Comparison of ENCODE assay signal across 1 cellular context in the genomic region with DNA sequence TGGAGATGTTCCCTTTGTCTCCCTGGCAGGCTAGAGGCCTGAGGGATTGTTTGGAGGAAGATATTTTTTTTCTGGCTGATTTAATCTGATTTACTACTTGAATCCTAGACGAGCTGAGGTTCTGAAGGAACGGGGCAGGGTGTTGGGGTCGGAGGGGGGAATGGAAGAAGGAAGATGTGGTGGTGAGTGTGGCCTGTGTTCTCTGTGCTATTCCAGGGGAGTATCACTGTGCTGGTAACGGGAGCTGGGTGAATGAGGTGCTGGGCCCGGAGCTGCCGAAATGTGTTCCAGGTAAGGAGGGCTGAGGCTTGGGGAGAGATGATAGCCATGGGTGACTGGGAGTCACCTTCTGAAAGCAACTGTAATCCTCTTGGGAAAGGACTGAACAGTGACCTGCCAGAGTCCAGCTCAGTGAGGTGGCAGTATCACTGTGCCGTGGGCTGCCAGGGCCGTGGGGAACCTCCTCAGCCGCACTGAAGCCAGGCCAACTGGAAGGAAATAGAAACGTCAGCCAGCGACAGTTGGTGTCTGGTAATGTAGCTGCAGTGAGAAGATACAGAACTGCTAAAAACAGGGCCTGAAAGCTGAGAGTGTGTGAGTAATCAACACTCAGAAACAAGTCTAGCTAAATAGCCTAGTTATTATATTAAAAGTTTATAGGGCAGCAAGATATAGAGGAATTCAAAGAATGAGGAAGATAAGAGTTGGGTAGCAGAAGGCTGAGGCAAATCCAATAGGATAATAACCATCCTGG.
TF ChIP-seq lines count a peak whose summit lies in the region.

No MANE protein-coding gene starts in this region.

TF ChIP-seq in HepG2, 621 proteins besides CTCF, POLR2A, EP300 and RAD21 (continued from another document):
- TF ChIP-seq PLSCR1 (CRISPR knock-in tag; IDR thresholded peaks at IDR 0.05; ENCODE audit: borderline replicate concordance): no peak
